31 cellular contexts compared by ENCODE assay signal in the genomic region with DNA sequence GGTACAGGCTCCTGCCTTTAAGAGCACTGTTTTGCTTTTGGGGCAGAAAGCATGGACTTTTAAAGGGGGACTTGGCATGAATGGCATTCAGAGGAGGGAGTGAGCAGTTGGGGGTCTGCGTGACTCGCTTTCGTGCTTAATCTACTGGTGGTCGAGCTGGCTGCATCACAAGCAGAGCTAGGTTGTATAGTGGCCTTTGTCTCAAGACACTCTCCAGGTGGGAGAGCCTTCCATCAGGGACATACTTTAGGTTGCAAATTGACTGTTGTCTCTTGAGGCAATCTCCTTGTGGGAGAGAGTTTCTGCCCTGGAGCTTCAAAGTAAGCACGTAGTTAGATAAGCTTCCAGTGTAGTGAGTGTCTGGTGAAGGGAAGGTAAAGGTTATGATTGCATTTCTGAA.
A peak's percentile ranks its signal among the peaks of the same experiment; 100 is the strongest.
DNase-seq lines count a peak whose midpoint lies in the region; ATAC-seq and TF ChIP-seq lines count a peak whose summit lies in the region.
"Had no signal": no experiment of that assay in that cellular context is flagged by ENCODE, and none has a peak within 500 bp of the region (broad histone marks: within the 10 kb centered on the region; RNA-seq: fewer than 3 reads in every experiment).

No MANE protein-coding gene starts in this region.

- H3K9me3 ChIP-seq in heart left ventricle (no peaks in the 10 kb centered on the region), hepatocyte (ENCODE audit: low read depth) (no peaks in the 10 kb centered on the region), transverse colon (no peaks in the 10 kb centered on the region)
- H3K9me3 ChIP-seq: pancreas had no signal

- no peaks in the 10 kb centered on the region for H4K20me1 ChIP-seq in hepatocyte (ENCODE audit: insufficient read depth, poor library complexity, severe bottlenecking)

- peaks cover 0 to 25% (median 14%) of the 10 kb centered on the region in 9 donors for H3K36me3 ChIP-seq in heart left ventricle
- no peaks in the 10 kb centered on the region for H3K36me3 ChIP-seq in hepatocyte (replicated peaks; ENCODE audit: insufficient read depth, low read depth)
- peaks cover 0 to 11% (median 0%) of the 10 kb centered on the region in 4 donors for H3K36me3 ChIP-seq in transverse colon
- H3K36me3 ChIP-seq: pancreas, WERI-Rb-1 had no signal

- H3K4me3 ChIP-seq in heart left ventricle (no peak overlapping the region), hepatocyte (no peak overlapping the region), transverse colon (no peak overlapping the region)
- H3K4me3 ChIP-seq: pancreas had no signal

- H3K9me2 ChIP-seq in hepatocyte (replicated peaks; ENCODE audit: insufficient read depth), result no peaks in the 10 kb centered on the region

- H3K4me2 ChIP-seq in hepatocyte, result no peak overlapping the region
- H3K4me2 ChIP-seq: KMS-11 had no signal

- H3K27ac Mint-ChIP-seq in neural crest cell (ENCODE audit: unreplicated experiment), result peak overlapping the region; percentile 7
- H3K27ac Mint-ChIP-seq: activated naive CD8-positive, alpha-beta T cell; activated T-cell treated with anti-CD3 and anti-CD28 coated beads, Interleukin-2, amount 50 U/mL, for 24 hours; CD14-positive monocyte; T-cell had no signal

- in situ Hi-C loops in transverse colon (cut with MboI; ENCODE audit: low pct_ligation_motif_present in 1 of 4, low pct_unique_long_range_greater_than_20kb in 1 of 4, low sequenced_read_pairs in 3 of 4), result no loop called here

- H3K9me3 Mint-ChIP-seq in neural crest cell, result peaks cover 2% of the 10 kb centered on the region
- H3K9me3 Mint-ChIP-seq: activated T-cell treated with anti-CD3 and anti-CD28 coated beads, Interleukin-2, amount 50 U/mL, for 24 hours; nephron; T-cell had no signal

- no peak for ATAC-seq in heart left ventricle
- no peak for ATAC-seq in left ventricle myocardium superior
- no peak for ATAC-seq in HG03097 (IDR thresholded peaks at IDR 0.05; ENCODE audit: low FRiP score, unreplicated experiment)
- no peak for ATAC-seq in GM18907 (IDR thresholded peaks at IDR 0.05; ENCODE audit: unreplicated experiment)
- ATAC-seq: pancreas, PC-3, T-cell had no signal

- no peak for TF ChIP-seq POLR2A in heart left ventricle (IDR thresholded peaks at IDR 0.05)
- TF ChIP-seq POLR2A in transverse colon (IDR thresholded peaks at IDR 0.05), result no peak

- TF ChIP-seq EP300 in transverse colon (IDR thresholded peaks at IDR 0.05; ENCODE audit: low read depth), result no peak

- TF ChIP-seq CTCF in heart left ventricle (IDR thresholded peaks at IDR 0.05), result no peak
- TF ChIP-seq CTCF in hepatocyte (IDR thresholded peaks at IDR 0.05; ENCODE audit: poor library complexity), result no peak
- no peak for TF ChIP-seq CTCF in neural crest cell (conservative IDR thresholded peaks at IDR 0.05)
- TF ChIP-seq CTCF in transverse colon (IDR thresholded peaks at IDR 0.05), result no peak

- intact Hi-C loops in heart left ventricle (cut with DNase I), result loop anchor here in 5 of 10 donors (5.0 to 10.0 kb wide), 7 partner anchors 74 to 406 kb away; a partner anchor contains a TSS
- intact Hi-C loops in left ventricle myocardium superior (cut with micrococcal nuclease), result loop anchor here (10.0 kb wide), 1 partner anchor 144 kb away; no protein-coding TSS in a partner anchor
- intact Hi-C loops in transverse colon (cut with DNase I; ENCODE audit: low total_unique reads), result no loop called here

- no peak overlapping the region for H3K4me3 Mint-ChIP-seq in neural crest cell
- H3K4me3 Mint-ChIP-seq: activated naive CD8-positive, alpha-beta T cell; activated T-cell treated with anti-CD3 and anti-CD28 coated beads, Interleukin-2, amount 50 U/mL, for 24 hours; CD14-positive monocyte; nephron; T-cell had no signal

- peaks cover 5% of the 10 kb centered on the region for H3K79me2 ChIP-seq in hepatocyte

- no peaks in the 10 kb centered on the region for H3K27me3 Mint-ChIP-seq in neural crest cell (ENCODE audit: low read depth)
- H3K27me3 Mint-ChIP-seq: activated naive CD8-positive, alpha-beta T cell; activated T-cell treated with anti-CD3 and anti-CD28 coated beads, Interleukin-2, amount 50 U/mL, for 24 hours had no signal

- H3K4me1 ChIP-seq in heart left ventricle (peaks cover 9 to 61% (median 48%) of the 10 kb centered on the region in 12 donors), hepatocyte (ENCODE audit: insufficient read depth) (peaks cover 53% of the 10 kb centered on the region), transverse colon (peaks cover 22 to 63% (median 36%) of the 10 kb centered on the region in 4 donors)
- H3K4me1 ChIP-seq: Caco-2 had no signal

- H3K36me3 Mint-ChIP-seq in neural crest cell (ENCODE audit: low read depth), result peaks cover 22% of the 10 kb centered on the region
- H3K36me3 Mint-ChIP-seq: activated naive CD8-positive, alpha-beta T cell; T-cell had no signal

- H3K27ac ChIP-seq in heart left ventricle (peak overlapping the region in 7 of 12 donors; percentile 9 to 79 (median 69)), hepatocyte (peak overlapping the region; percentile 52), transverse colon (peak overlapping the region in 3 of 4 donors; percentile 67 to 84 (median 78))
- H3K27ac ChIP-seq: KMS-11, pancreas, WERI-Rb-1 had no signal

- H2AFZ ChIP-seq in hepatocyte, result no peak overlapping the region

- no peak for DNase-seq in heart left ventricle
- no peak for DNase-seq in left ventricle myocardium superior
- DNase-seq in hepatocyte (ENCODE audit: low spot score), result no peak
- no peak for DNase-seq in neural crest cell (ENCODE audit: low read depth, low spot score)
- DNase-seq in transverse colon, result no peak
- DNase-seq in stimulated activated CD4-positive, alpha-beta T cell treated with anti-CD3 and anti-CD28 coated beads, Interleukin-4, amount 100 ng/mL, for 24 hours, result no peak
- DNase-seq: activated effector memory CD4-positive, alpha-beta T cell treated with anti-CD3 and anti-CD28 coated beads, Interleukin-2, amount 50 U/mL, for 16 hours; activated T-cell treated with anti-CD3 and anti-CD28 coated beads, Interleukin-2, amount 50 U/mL, for 24 hours; anterior cingulate cortex; Caco-2; DMS53; effector CD4-positive, alpha-beta T cell; mammary epithelial cell; MM.1S; NCI-H1105 treated with DMSO at 0.1 percent for 48 hours; NCI-H1930; NCI-H524 treated with DMSO at 0.1 percent for 48 hours; NK-92 treated with Interleukin-12 subunit alpha and Interleukin-12 subunit beta, amount 100 ng/mL, for 24 hours; pancreas; PC-3; stimulated activated CD4-positive, alpha-beta T cell treated with anti-CD3 and anti-CD28 coated beads, Interleukin-12 subunit alpha, Interleukin-12 subunit beta, amount 100 ng/mL, for 4 hours; stimulated activated CD4-positive, alpha-beta T cell treated with anti-CD3 and anti-CD28 coated beads, Interleukin-4, amount 100 ng/mL, for 4 hours; substantia nigra; T-cell; WERI-Rb-1 had no signal

- H3K4me1 Mint-ChIP-seq in neural crest cell, result peaks cover 17% of the 10 kb centered on the region
- H3K4me1 Mint-ChIP-seq: T-cell had no signal

- WGBS in heart left ventricle, 4 donors, result 78 to 88% (median 87%) methylated on average over 5 of the region's 5 CpGs
- 48% methylated on average over 5 of the region's 5 CpGs for WGBS in hepatocyte (ENCODE audit: low lambda C conversion rate, missing lambda C conversion rate)
- WGBS in transverse colon (ENCODE audit: low coverage in 1 of 2), 2 donors, result 94 to 100% methylated on average over 1 to 5 of the region's 5 CpGs

- no peaks in the 10 kb centered on the region for H3K27me3 ChIP-seq in heart left ventricle
- H3K27me3 ChIP-seq in hepatocyte, result no peaks in the 10 kb centered on the region
- H3K27me3 ChIP-seq in transverse colon, result no peaks in the 10 kb centered on the region
- H3K27me3 ChIP-seq: pancreas had no signal
